ENCODE assay signal across 1 cellular context in genomic region chr1:191582169-191582568, GRCh38.
TF ChIP-seq lines count a peak whose summit lies in the region.

No MANE protein-coding gene starts in this region.

TF ChIP-seq in K562, 482 proteins besides CTCF, POLR2A, EP300 and RAD21 (continued from another document and continues in another):
- peak; percentile 44; the same call in 1 of the 2 replicates for TF ChIP-seq ATF3 (IDR thresholded peaks at IDR 0.05)
- TF ChIP-seq ATF3 (CRISPR knock-in tag; conservative IDR thresholded peaks at IDR 0.05): no peak
- TF ChIP-seq, protein P1, sequence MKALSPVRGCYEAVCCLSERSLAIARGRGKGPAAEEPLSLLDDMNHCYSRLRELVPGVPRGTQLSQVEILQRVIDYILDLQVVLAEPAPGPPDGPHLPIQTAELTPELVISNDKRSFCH (CRISPR knock-in tag; IDR thresholded peaks at IDR 0.05): no peak
- TF ChIP-seq, protein P1 (tag; IDR thresholded peaks at IDR 0.05): no peak
- TF ChIP-seq FOXM1 (IDR thresholded peaks at IDR 0.05; ENCODE audit: low read depth): peak; percentile 60
- no peak for TF ChIP-seq FOXM1 (CRISPR knock-in tag; IDR thresholded peaks at IDR 0.05; ENCODE audit: low read depth)
- TF ChIP-seq, protein P2, sequence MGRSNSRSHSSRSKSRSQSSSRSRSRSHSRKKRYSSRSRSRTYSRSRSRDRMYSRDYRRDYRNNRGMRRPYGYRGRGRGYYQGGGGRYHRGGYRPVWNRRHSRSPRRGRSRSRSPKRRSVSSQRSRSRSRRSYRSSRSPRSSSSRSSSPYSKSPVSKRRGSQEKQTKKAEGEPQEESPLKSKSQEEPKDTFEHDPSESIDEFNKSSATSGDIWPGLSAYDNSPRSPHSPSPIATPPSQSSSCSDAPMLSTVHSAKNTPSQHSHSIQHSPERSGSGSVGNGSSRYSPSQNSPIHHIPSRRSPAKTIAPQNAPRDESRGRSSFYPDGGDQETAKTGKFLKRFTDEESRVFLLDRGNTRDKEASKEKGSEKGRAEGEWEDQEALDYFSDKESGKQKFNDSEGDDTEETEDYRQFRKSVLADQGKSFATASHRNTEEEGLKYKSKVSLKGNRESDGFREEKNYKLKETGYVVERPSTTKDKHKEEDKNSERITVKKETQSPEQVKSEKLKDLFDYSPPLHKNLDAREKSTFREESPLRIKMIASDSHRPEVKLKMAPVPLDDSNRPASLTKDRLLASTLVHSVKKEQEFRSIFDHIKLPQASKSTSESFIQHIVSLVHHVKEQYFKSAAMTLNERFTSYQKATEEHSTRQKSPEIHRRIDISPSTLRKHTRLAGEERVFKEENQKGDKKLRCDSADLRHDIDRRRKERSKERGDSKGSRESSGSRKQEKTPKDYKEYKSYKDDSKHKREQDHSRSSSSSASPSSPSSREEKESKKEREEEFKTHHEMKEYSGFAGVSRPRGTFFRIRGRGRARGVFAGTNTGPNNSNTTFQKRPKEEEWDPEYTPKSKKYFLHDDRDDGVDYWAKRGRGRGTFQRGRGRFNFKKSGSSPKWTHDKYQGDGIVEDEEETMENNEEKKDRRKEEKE (IDR thresholded peaks at IDR 0.05; ENCODE audit: borderline replicate concordance in 1 of 2, control insufficient read depth in 1 of 2, low read depth in 2 of 2, low read length in 1 of 2): no peak
- no peak for TF ChIP-seq SNIP1 (IDR thresholded peaks at IDR 0.05; ENCODE audit: low read depth)
- TF ChIP-seq ATF1 (CRISPR knock-in tag; IDR thresholded peaks at IDR 0.05): no peak
- TF ChIP-seq ATF1 (tag; IDR thresholded peaks at IDR 0.05): 0 out of 2 replicates have a peak, but pooled peaks have one; percentile 23
- TF ChIP-seq HNRNPUL1 (IDR thresholded peaks at IDR 0.05; ENCODE audit: low read length): no peak
- no peak for TF ChIP-seq ZNF561 (CRISPR knock-in tag; conservative IDR thresholded peaks at IDR 0.05)
- TF ChIP-seq FOXK2 (conservative IDR thresholded peaks at IDR 0.05 in 1 of 2, IDR thresholded peaks at IDR 0.05 in 1 of 2; ENCODE audit: low read depth in 2 of 2): peak; percentile 19 to 70; a peak in 2 of 4 replicates
- TF ChIP-seq REST (CRISPR knock-in tag; IDR thresholded peaks at IDR 0.05; ENCODE audit: low read depth): no peak
- TF ChIP-seq RFX7 (CRISPR knock-in tag; IDR thresholded peaks at IDR 0.05): no peak
- TF ChIP-seq SMARCA4 (IDR thresholded peaks at IDR 0.05): peak; percentile 86
- TF ChIP-seq ZNF384 (IDR thresholded peaks at IDR 0.05; ENCODE audit: low read depth, low read length): peak; percentile 24; the same call in 1 of the 2 replicates
- TF ChIP-seq CEBPG (CRISPR knock-in tag; IDR thresholded peaks at IDR 0.05): no peak
- TF ChIP-seq CEBPG (tag; conservative IDR thresholded peaks at IDR 0.05 in 1 of 2, IDR thresholded peaks at IDR 0.05 in 1 of 2): 0 out of 4 replicates have a peak, but pooled peaks of 1 of the 2 experiments have one; percentile 5
- no peak for TF ChIP-seq ZMIZ1 (IDR thresholded peaks at IDR 0.05; ENCODE audit: low read depth in 2 of 2, low read length in 2 of 2)
- no peak for TF ChIP-seq TARDBP (IDR thresholded peaks at IDR 0.05)
- peak; percentile 48 for TF ChIP-seq FOSL1 (tag; conservative IDR thresholded peaks at IDR 0.05)
- TF ChIP-seq, protein P3, sequence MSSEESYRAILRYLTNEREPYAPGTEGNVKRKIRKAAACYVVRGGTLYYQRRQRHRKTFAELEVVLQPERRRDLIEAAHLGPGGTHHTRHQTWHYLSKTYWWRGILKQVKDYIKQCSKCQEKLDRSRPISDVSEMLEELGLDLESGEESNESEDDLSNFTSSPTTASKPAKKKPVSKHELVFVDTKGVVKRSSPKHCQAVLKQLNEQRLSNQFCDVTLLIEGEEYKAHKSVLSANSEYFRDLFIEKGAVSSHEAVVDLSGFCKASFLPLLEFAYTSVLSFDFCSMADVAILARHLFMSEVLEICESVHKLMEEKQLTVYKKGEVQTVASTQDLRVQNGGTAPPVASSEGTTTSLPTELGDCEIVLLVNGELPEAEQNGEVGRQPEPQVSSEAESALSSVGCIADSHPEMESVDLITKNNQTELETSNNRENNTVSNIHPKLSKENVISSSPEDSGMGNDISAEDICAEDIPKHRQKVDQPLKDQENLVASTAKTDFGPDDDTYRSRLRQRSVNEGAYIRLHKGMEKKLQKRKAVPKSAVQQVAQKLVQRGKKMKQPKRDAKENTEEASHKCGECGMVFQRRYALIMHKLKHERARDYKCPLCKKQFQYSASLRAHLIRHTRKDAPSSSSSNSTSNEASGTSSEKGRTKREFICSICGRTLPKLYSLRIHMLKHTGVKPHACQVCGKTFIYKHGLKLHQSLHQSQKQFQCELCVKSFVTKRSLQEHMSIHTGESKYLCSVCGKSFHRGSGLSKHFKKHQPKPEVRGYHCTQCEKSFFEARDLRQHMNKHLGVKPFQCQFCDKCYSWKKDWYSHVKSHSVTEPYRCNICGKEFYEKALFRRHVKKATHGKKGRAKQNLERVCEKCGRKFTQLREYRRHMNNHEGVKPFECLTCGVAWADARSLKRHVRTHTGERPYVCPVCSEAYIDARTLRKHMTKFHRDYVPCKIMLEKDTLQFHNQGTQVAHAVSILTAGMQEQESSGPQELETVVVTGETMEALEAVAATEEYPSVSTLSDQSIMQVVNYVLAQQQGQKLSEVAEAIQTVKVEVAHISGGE (CRISPR knock-in tag; IDR thresholded peaks at IDR 0.05): peak in 1 of 3 experiments; percentile 45; a peak in 1 of 6 replicates
- TF ChIP-seq MIER1 (IDR thresholded peaks at IDR 0.05; ENCODE audit: low read depth): no peak
- TF ChIP-seq HDAC2 (IDR thresholded peaks at IDR 0.05): 0 out of 2 replicates have a peak, but pooled peaks have one; percentile 26
- no peak for TF ChIP-seq ZNF121 (CRISPR knock-in tag; conservative IDR thresholded peaks at IDR 0.05)
- no peak for TF ChIP-seq MBD1 (CRISPR knock-in tag; IDR thresholded peaks at IDR 0.05)
- peak; percentile 84 for TF ChIP-seq ATF7 (IDR thresholded peaks at IDR 0.05)
- no peak for TF ChIP-seq XRCC4 (IDR thresholded peaks at IDR 0.05; ENCODE audit: extremely low read depth, insufficient read depth, insufficient read length)
- TF ChIP-seq MTA2 (IDR thresholded peaks at IDR 0.05; ENCODE audit: low read depth): peak; percentile 80
- no peak for TF ChIP-seq BRD9 (IDR thresholded peaks at IDR 0.05; ENCODE audit: low read depth, partially characterized antibody)
- TF ChIP-seq SREBF2 (CRISPR knock-in tag; IDR thresholded peaks at IDR 0.05): no peak
- TF ChIP-seq TCF3 (CRISPR knock-in tag; IDR thresholded peaks at IDR 0.05): peak; percentile 82
- peak; percentile 54 for TF ChIP-seq NFIC (IDR thresholded peaks at IDR 0.05)
- no peak for TF ChIP-seq ZNF512 (tag; IDR thresholded peaks at IDR 0.05)
- peak; percentile 44 for TF ChIP-seq MEIS2 (IDR thresholded peaks at IDR 0.05; ENCODE audit: partially characterized antibody)
- no peak for TF ChIP-seq MEF2D (tag; conservative IDR thresholded peaks at IDR 0.05; ENCODE audit: low read depth)
- no peak for TF ChIP-seq NONO (IDR thresholded peaks at IDR 0.05; ENCODE audit: low read depth in 2 of 2, low read length in 1 of 2)
- no peak for TF ChIP-seq CREM (IDR thresholded peaks at IDR 0.05; ENCODE audit: low read depth)
- TF ChIP-seq ETV6 (IDR thresholded peaks at IDR 0.05; ENCODE audit: borderline replicate concordance in 1 of 2, low read depth in 2 of 2, low read length in 1 of 2): no peak
- no peak for TF ChIP-seq ETV6 (CRISPR knock-in tag; IDR thresholded peaks at IDR 0.05; ENCODE audit: borderline replicate concordance)
- no peak for TF ChIP-seq THRB (CRISPR knock-in tag; conservative IDR thresholded peaks at IDR 0.05)
- TF ChIP-seq OTX1 (CRISPR knock-in tag; IDR thresholded peaks at IDR 0.05): no peak
- TF ChIP-seq BACH1 (tag; IDR thresholded peaks at IDR 0.05): no peak
- TF ChIP-seq SMARCA5 (IDR thresholded peaks at IDR 0.05): no peak
- TF ChIP-seq ZSCAN29 (IDR thresholded peaks at IDR 0.05): no peak
- TF ChIP-seq TAL1 (IDR thresholded peaks at IDR 0.05): peak; percentile 88
- no peak for TF ChIP-seq ZFP1 (CRISPR knock-in tag; IDR thresholded peaks at IDR 0.05)
- no peak for TF ChIP-seq ZNF696 (CRISPR knock-in tag; conservative IDR thresholded peaks at IDR 0.05)
- TF ChIP-seq RBFOX2 (IDR thresholded peaks at IDR 0.05; ENCODE audit: low read depth, low read length): no peak
